Comparison of ENCODE assay signal across 35 cellular contexts in the genomic region with DNA sequence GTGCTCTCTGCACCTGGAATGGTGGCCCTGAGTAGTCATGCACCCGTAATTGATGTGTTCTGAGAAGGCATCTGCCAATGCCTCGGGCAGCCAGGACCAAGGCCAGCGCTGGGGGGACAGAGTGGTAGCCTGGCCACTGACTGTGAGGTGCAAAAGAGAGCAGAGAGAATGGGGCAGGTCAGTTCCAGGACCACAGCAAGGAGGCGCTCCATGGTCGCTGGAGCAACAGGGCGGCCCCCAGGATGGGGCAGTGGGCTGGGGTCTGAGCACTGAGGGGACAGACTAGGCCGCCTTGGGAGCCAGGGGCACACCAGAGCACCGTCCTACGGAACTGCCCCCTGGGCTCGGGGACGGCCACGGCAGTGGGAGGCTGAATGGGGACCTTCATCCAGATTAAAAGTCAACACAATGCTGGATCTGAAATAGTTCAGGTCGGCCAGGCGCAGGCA. TPM values are rescaled to one million over a fixed set of nuclear protein-coding genes. Genes with fewer than 3 reads are reported as not detected.
DNase-seq lines count a peak whose midpoint lies in the region; ATAC-seq, FAIRE-seq and TF ChIP-seq lines count a peak whose summit lies in the region.
"Had no signal": no experiment of that assay in that cellular context is flagged by ENCODE, and none has a peak within 500 bp of the region (broad histone marks: within the 10 kb centered on the region; RNA-seq: fewer than 3 reads in every experiment).

No MANE protein-coding gene starts in this region.

- 96% methylated on average over 8 of the region's 14 CpGs for WGBS in HepG2 (ENCODE audit: low lambda C conversion rate)

- peak overlapping the region; percentile 73 for H3K27ac Mint-ChIP-seq in stimulated activated memory B cell treated with anti-CD40 and anti-IgM and Interleukin-4, amounts not matched to agents 10 μg/mL and 1 μg/mL and 100 μg/mL, for 72 hours
- H3K27ac Mint-ChIP-seq: CD4-positive, CD25-positive, alpha-beta regulatory T cell; natural killer cell treated with Interleukin-12 subunit alpha and Interleukin-12 subunit beta and Interleukin-15 and Interleukin-18, amount 100 ng/mL, for 72 hours had no signal

- peaks cover 4% of the 10 kb centered on the region for H3K4me1 Mint-ChIP-seq in stimulated activated memory B cell treated with anti-CD40 and anti-IgM and Interleukin-4, amounts not matched to agents 10 μg/mL and 1 μg/mL and 100 μg/mL, for 72 hours
- no peaks in the 10 kb centered on the region for H3K4me1 Mint-ChIP-seq in activated T-cell treated with anti-CD3 and anti-CD28 coated beads, Interleukin-2, amount 50 U/mL, for 4 hours (ENCODE audit: low read depth)
- H3K4me1 Mint-ChIP-seq: CD4-positive, CD25-positive, alpha-beta regulatory T cell had no signal

- ATAC-seq in HepG2 (no peak; the same call in 2 of the 3 replicates), HG03095 (IDR thresholded peaks at IDR 0.05; ENCODE audit: unreplicated experiment) (no peak)
- ATAC-seq in stimulated activated memory B cell treated with anti-CD40 and anti-IgM and Interleukin-4, amounts not matched to agents 10 μg/mL and 1 μg/mL and 100 μg/mL, for 72 hours, result no peak
- ATAC-seq in activated T-cell treated with anti-CD3 and anti-CD28 coated beads, Interleukin-2, amount 50 U/mL, for 4 hours, result no peak
- ATAC-seq: foreskin keratinocyte, heart left ventricle, pancreas had no signal

- no peaks in the 10 kb centered on the region for H3K4me1 ChIP-seq in HepG2 (ENCODE audit: insufficient read depth, low read length)
- H3K4me1 ChIP-seq: adrenal gland, esophagus squamous epithelium, foreskin keratinocyte, heart left ventricle, pancreas, Peyer's patch, suprapubic skin, upper lobe of right lung had no signal

- no TSS peak for BruUV-seq in HepG2 (replicated peaks; lab: Mats Ljungman, UMichigan)

- intact Hi-C loops in HepG2 (cut with micrococcal nuclease; ENCODE audit: unreplicated experiment), result no loop called here

- no peaks in the 10 kb centered on the region for H3K79me2 ChIP-seq in HepG2 (ENCODE audit: insufficient read depth, low read length)

- in situ Hi-C loops in HepG2 (cut with HindIII; ENCODE audit: extremely low pct_ligation_motif_present, low pct_unique_long_range_greater_than_20kb), result no loop called here

- no peak overlapping the region for H3K27ac ChIP-seq in WERI-Rb-1
- no peak overlapping the region for H3K27ac ChIP-seq in HepG2 (ENCODE audit: extremely low read length, insufficient read depth, low read length)
- H3K27ac ChIP-seq: adrenal gland, dorsolateral prefrontal cortex, esophagus squamous epithelium, foreskin keratinocyte, heart left ventricle, pancreas, Peyer's patch, skin epidermis, suprapubic skin, upper lobe of right lung had no signal

- no peaks in the 10 kb centered on the region for H3K9me3 ChIP-seq in WERI-Rb-1 (ENCODE audit: severe bottlenecking)
- no peaks in the 10 kb centered on the region for H3K9me3 ChIP-seq in HepG2 (ENCODE audit: low read length)
- H3K9me3 ChIP-seq: adrenal gland, esophagus squamous epithelium, heart left ventricle, pancreas, Peyer's patch, suprapubic skin, upper lobe of right lung had no signal

- no peak for TF ChIP-seq RAD21 in HepG2 (CRISPR knock-in tag; IDR thresholded peaks at IDR 0.05)

- no peak overlapping the region for H3K9ac ChIP-seq in HepG2 (ENCODE audit: insufficient read depth, low read depth, low read length)

- H3K27me3 ChIP-seq in WERI-Rb-1 (ENCODE audit: insufficient read depth, low read depth, severe bottlenecking) (no peaks in the 10 kb centered on the region), HepG2 (ENCODE audit: control insufficient read depth in 1 of 2, insufficient read depth in 2 of 2, low read length in 2 of 2) (no peaks in the 10 kb centered on the region)
- H3K27me3 ChIP-seq: adrenal gland, dorsolateral prefrontal cortex, heart left ventricle, pancreas, Peyer's patch, upper lobe of right lung had no signal

- no peak overlapping the region for H3K4me2 ChIP-seq in HepG2 (ENCODE audit: low read depth, low read length)

- no peak overlapping the region for H3K4me3 Mint-ChIP-seq in stimulated activated memory B cell treated with anti-CD40 and anti-IgM and Interleukin-4, amounts not matched to agents 10 μg/mL and 1 μg/mL and 100 μg/mL, for 72 hours
- no peak overlapping the region for H3K4me3 Mint-ChIP-seq in activated T-cell treated with anti-CD3 and anti-CD28 coated beads, Interleukin-2, amount 50 U/mL, for 4 hours
- H3K4me3 Mint-ChIP-seq: CD4-positive, CD25-positive, alpha-beta regulatory T cell; natural killer cell treated with Interleukin-12 subunit alpha and Interleukin-12 subunit beta and Interleukin-15 and Interleukin-18, amount 100 ng/mL, for 72 hours had no signal

- FAIRE-seq in HepG2 (lab: Jason Lieb, UNC), result no peak
- FAIRE-seq: D721Med, GM18507, GM19239, pancreas had no signal

- H3K4me3 ChIP-seq in WERI-Rb-1 (ENCODE audit: low read depth, low read length) (no peak overlapping the region), HepG2 (replicated peaks in 1 of 3; ENCODE audit: insufficient read depth in 1 of 3, low read depth in 2 of 3, low read length in 3 of 3) (no peak overlapping the region)
- H3K4me3 ChIP-seq: adrenal gland, dorsolateral prefrontal cortex, esophagus squamous epithelium, heart left ventricle, pancreas, Peyer's patch, skin epidermis, suprapubic skin, upper lobe of right lung had no signal

- CTCF ChIA-PET in HepG2 (lab: Yijun Ruan, JAX; ENCODE audit: low intra/inter-chr PET ratio, low total read pairs), result no interaction called here

- no peaks in the 10 kb centered on the region for H3K36me3 Mint-ChIP-seq in stimulated activated memory B cell treated with anti-CD40 and anti-IgM and Interleukin-4, amounts not matched to agents 10 μg/mL and 1 μg/mL and 100 μg/mL, for 72 hours
- H3K36me3 Mint-ChIP-seq in activated T-cell treated with anti-CD3 and anti-CD28 coated beads, Interleukin-2, amount 50 U/mL, for 4 hours (ENCODE audit: insufficient read depth), result no peaks in the 10 kb centered on the region
- H3K36me3 Mint-ChIP-seq: CD4-positive, CD25-positive, alpha-beta regulatory T cell; natural killer cell treated with Interleukin-12 subunit alpha and Interleukin-12 subunit beta and Interleukin-15 and Interleukin-18, amount 100 ng/mL, for 72 hours had no signal

- H3K27me3 Mint-ChIP-seq in stimulated activated memory B cell treated with anti-CD40 and anti-IgM and Interleukin-4, amounts not matched to agents 10 μg/mL and 1 μg/mL and 100 μg/mL, for 72 hours, result no peaks in the 10 kb centered on the region
- H3K27me3 Mint-ChIP-seq in activated T-cell treated with anti-CD3 and anti-CD28 coated beads, Interleukin-2, amount 50 U/mL, for 4 hours (ENCODE audit: low read depth), result no peaks in the 10 kb centered on the region

- TF ChIP-seq EP300 in HepG2 (IDR thresholded peaks at IDR 0.05; ENCODE audit: low read depth in 2 of 2, low read length in 2 of 2), result no peak
- no peak for TF ChIP-seq EP300 in HepG2 (CRISPR knock-in tag; IDR thresholded peaks at IDR 0.05; ENCODE audit: borderline replicate concordance)

- POLR2A ChIA-PET in HepG2 (lab: Yijun Ruan, JAX), result no interaction called here

- TF ChIP-seq CTCF in WERI-Rb-1 (IDR thresholded peaks at IDR 0.05; ENCODE audit: low read depth, low read length), result 0 out of 2 replicates have a peak, but pooled peaks have one; percentile 8
- no peak for TF ChIP-seq CTCF in HepG2 (CRISPR knock-in tag; IDR thresholded peaks at IDR 0.05)

- no peak overlapping the region for H2AFZ ChIP-seq in HepG2 (ENCODE audit: low read length)

- no peaks in the 10 kb centered on the region for H3K36me3 ChIP-seq in WERI-Rb-1
- peaks cover 0 to 6% of the 10 kb centered on the region in 2 experiments; a peak in 2 of 5 replicates for H3K36me3 ChIP-seq in HepG2 (replicated peaks in 1 of 2; ENCODE audit: control insufficient read depth in 1 of 2, insufficient read depth in 2 of 2, low read length in 2 of 2)
- H3K36me3 ChIP-seq: adrenal gland, esophagus squamous epithelium, heart left ventricle, pancreas, Peyer's patch, suprapubic skin, upper lobe of right lung had no signal

- H4K20me1 ChIP-seq in HepG2 (ENCODE audit: insufficient read depth, low read length), result 0 out of 2 replicates have a peak, but pooled peaks cover 2% of the 10 kb centered on the region

- no peaks in the 10 kb centered on the region for H3K9me3 Mint-ChIP-seq in stimulated activated memory B cell treated with anti-CD40 and anti-IgM and Interleukin-4, amounts not matched to agents 10 μg/mL and 1 μg/mL and 100 μg/mL, for 72 hours
- H3K9me3 Mint-ChIP-seq in activated T-cell treated with anti-CD3 and anti-CD28 coated beads, Interleukin-2, amount 50 U/mL, for 4 hours, result no peaks in the 10 kb centered on the region
- H3K9me3 Mint-ChIP-seq: CD4-positive, CD25-positive, alpha-beta regulatory T cell; natural killer cell treated with Interleukin-12 subunit alpha and Interleukin-12 subunit beta and Interleukin-15 and Interleukin-18, amount 100 ng/mL, for 72 hours had no signal

- DNase-seq in activated effector memory CD4-positive, alpha-beta T cell treated with anti-CD3 and anti-CD28 coated beads, Interleukin-2, amount 50 U/mL, for 16 hours, result peak; percentile 38
- no peak for DNase-seq in activated effector memory CD4-positive, alpha-beta T cell treated with Interleukin-2 at 50 U/mL for 16 hours
- DNase-seq in WERI-Rb-1 (no peak), HepG2 (ENCODE audit: low spot score) (no peak), CD1c-positive myeloid dendritic cell (ENCODE audit: extremely low spot score) (no peak)
- DNase-seq in activated T-cell treated with anti-CD3 and anti-CD28 coated beads, Interleukin-2, amount 50 U/mL, for 4 hours, result no peak
- DNase-seq: 8988T; activated CD4-positive, alpha-beta T cell treated with anti-CD3 and anti-CD28 coated beads for 48 hours; activated naive CD4-positive, alpha-beta T cell; adrenal gland; CD4-positive, CD25-positive, alpha-beta regulatory T cell; esophagus squamous epithelium; foreskin keratinocyte; H7; heart left ventricle; KBM-7; mammary epithelial cell; NCI-H1092; NCI-H1694; NCI-H82; SIG-M5; stimulated activated naive CD4-positive, alpha-beta T cell treated with Interleukin-2 at 50 U/mL for 16 hours; SW 1271 had no signal

- no peak for TF ChIP-seq POLR2A in HepG2 (IDR thresholded peaks at IDR 0.05; ENCODE audit: insufficient read depth in 1 of 2, low read depth in 2 of 2, low read length in 2 of 2)

RNA-seq across cellular contexts. Expression of a gene that starts 48.3 kb away (rescaled TPM):
- total RNA-seq in HepG2 (2016; rRNA removed; fragmentation: Illumina TruSeq; extraction: Trizol), result 17.4 and 24.2 TPM in 2 replicates
- 12.3 and 12.9 TPM in 2 replicates for total RNA-seq in HepG2 (2016; cell fraction: cytosol; rRNA removed; fragmentation: Illumina TruSeq; extraction: Trizol; ENCODE audit: low read depth)
- total RNA-seq in HepG2 (2016; cell fraction: insoluble cytoplasmic fraction; rRNA removed; fragmentation: Illumina TruSeq; extraction: Trizol), result 17.6 and 20.3 TPM in 2 replicates
- 25.6 and 28.9 TPM in 2 replicates for total RNA-seq in HepG2 (2016; cell fraction: membrane; rRNA removed; fragmentation: Illumina TruSeq; extraction: Trizol)
- 26.8 and 29.4 TPM in 2 replicates for total RNA-seq in HepG2 (2016; cell fraction: nucleus; rRNA removed; fragmentation: Illumina TruSeq; extraction: Trizol)
- 20.2 and 24.5 TPM in 2 replicates for polyA plus RNA-seq in HepG2 (2011; rRNA removed)
- 11.4 and 12.7 TPM in 2 replicates for polyA plus RNA-seq in HepG2 (2011; cell fraction: cytosol; rRNA removed)
- polyA plus RNA-seq in HepG2 (2011; cell fraction: nucleus; rRNA removed), result 77.1 and 100 TPM in 2 replicates
- polyA plus RNA-seq in HepG2 (2012), result 40.4 and 47.7 TPM in 2 replicates
- 3.1 and 3.4 TPM in 2 replicates for polyA plus RNA-seq in HepG2 (2016; cell fraction: cytosol; fragmentation: Illumina TruSeq; extraction: Trizol; ENCODE audit: low read depth)
- 23.2 and 33.8 TPM in 2 replicates for polyA plus RNA-seq in HepG2 (2016; cell fraction: insoluble cytoplasmic fraction; fragmentation: Illumina TruSeq; extraction: Trizol; ENCODE audit: low read depth)
- 13.5 and 17.5 TPM in 2 replicates for polyA plus RNA-seq in HepG2 (2016; cell fraction: membrane; fragmentation: Illumina TruSeq; extraction: Trizol; ENCODE audit: low read depth)
- polyA plus RNA-seq in HepG2 (2016; cell fraction: nucleus; fragmentation: Illumina TruSeq; extraction: Trizol; ENCODE audit: insufficient read depth, low read depth), result 57.5 and 60.4 TPM in 2 replicates
- 6.5 and 33.0 TPM in 2 replicates for polyA minus RNA-seq in HepG2 (2011; rRNA and poly(A)+ RNA removed; ENCODE audit: low replicate concordance)
- 25.6 and 30.7 TPM in 2 replicates for polyA minus RNA-seq in HepG2 (2011; cell fraction: cytosol; rRNA and poly(A)+ RNA removed)
- polyA minus RNA-seq in HepG2 (2011; cell fraction: nucleus; rRNA and poly(A)+ RNA removed), result 49.3 and 52.3 TPM in 2 replicates
- total RNA-seq in activated T-cell treated with anti-CD3 and anti-CD28 coated beads, Interleukin-2, amount 50 U/mL, for 4 hours, result 10 to 100 TPM; 17.1 to 24.8 (median 19.4) TPM
